11 cellular contexts compared by ENCODE assay signal in genomic region chr2:235614900-235615712, GRCh38.
A peak's percentile ranks its signal among the peaks of the same experiment; 100 is the strongest.
DNase-seq lines count a peak whose midpoint lies in the region; ATAC-seq and TF ChIP-seq lines count a peak whose summit lies in the region.
"Had no signal": no experiment of that assay in that cellular context is flagged by ENCODE, and none has a peak within 500 bp of the region (broad histone marks: within the 10 kb centered on the region; RNA-seq: fewer than 3 reads in every experiment).

No MANE protein-coding gene starts in this region.

- H3K36me3 ChIP-seq in uterus = no peaks in the 10 kb centered on the region
- H3K36me3 ChIP-seq: Peyer's patch had no signal

- H3K4me1 ChIP-seq in uterus = no peaks in the 10 kb centered on the region

- DNase-seq in NCI-H1417 (lab: John Stamatoyannopoulos, UW) = peak in 2 of 3 experiments; percentile 38 to 76
- no peak for DNase-seq in NCI-H1417 treated with DMSO at 0.1 percent for 48 hours (lab: John Stamatoyannopoulos, UW)
- DNase-seq in dermis microvascular lymphatic vessel endothelial cell (ENCODE audit: low read depth in 2 of 2) = peak; percentile 38 to 52
- DNase-seq in lung microvascular endothelial cell (ENCODE audit: low read depth in 2 of 2) = peak; percentile 55 to 74
- peak; percentile 64 to 68 for DNase-seq in uterus
- DNase-seq: activated CD8-positive, alpha-beta memory T cell treated with anti-CD3 and anti-CD28 coated beads, Interleukin-2, amount 50 U/mL, for 48 hours had no signal

- TF ChIP-seq POLR2A in uterus (IDR thresholded peaks at IDR 0.05) = no peak

- H3K9me3 ChIP-seq in uterus = no peaks in the 10 kb centered on the region
- H3K9me3 ChIP-seq: A549, Peyer's patch had no signal

- no peak for TF ChIP-seq CTCF in uterus (IDR thresholded peaks at IDR 0.05)

- ATAC-seq in GM18502 (IDR thresholded peaks at IDR 0.05; ENCODE audit: poor library complexity, unreplicated experiment) = no peak
- ATAC-seq in HG02970 (IDR thresholded peaks at IDR 0.05; ENCODE audit: low FRiP score, unreplicated experiment) = no peak
- ATAC-seq in HG03469 (IDR thresholded peaks at IDR 0.05; ENCODE audit: unreplicated experiment) = no peak
- ATAC-seq: A549 had no signal

- intact Hi-C loops in uterus (cut with DNase I; ENCODE audit: low total_unique reads) = no loop called here

- peak overlapping the region; percentile 44 to 76 for H3K27ac ChIP-seq in uterus
- H3K27ac ChIP-seq: A549 had no signal

- no peak overlapping the region for H3K4me3 ChIP-seq in uterus
- H3K4me3 ChIP-seq: A549, Peyer's patch had no signal

- H3K27me3 ChIP-seq in uterus = no peaks in the 10 kb centered on the region
- H3K27me3 ChIP-seq: Peyer's patch had no signal
